In genomic region chr6:103895136-103895535, GRCh38 we compare ENCODE assay signal across 20 cellular contexts.
"Had no signal": no experiment of that assay in that cellular context is flagged by ENCODE, and none has a peak within 500 bp of the region (broad histone marks: within the 10 kb centered on the region; RNA-seq: fewer than 3 reads in every experiment).

No MANE protein-coding gene starts in this region.

- H3K36me3 ChIP-seq: esophagus muscularis mucosa, gastrocnemius medialis, neutrophil, right lobe of liver, spleen, tibial artery, upper lobe of left lung, uterus had no signal

- H3K4me3 ChIP-seq: esophagus muscularis mucosa, gastrocnemius medialis, psoas muscle, right lobe of liver, spleen, tibial artery, upper lobe of left lung, uterus had no signal

- H3K9me3 ChIP-seq: esophagus muscularis mucosa, gastrocnemius medialis, neutrophil, psoas muscle, right lobe of liver, tibial artery, upper lobe of left lung, uterus had no signal

- ATAC-seq: effector memory CD8-positive, alpha-beta T cell; gastrocnemius medialis; left lobe of liver; naive thymus-derived CD8-positive, alpha-beta T cell; psoas muscle; right lobe of liver; stimulated activated memory B cell treated with anti-CD40 and anti-IgM and Interleukin-4, amounts not matched to agents 10 μg/mL and 1 μg/mL and 100 μg/mL, for 72 hours had no signal

- DNase-seq: effector memory CD8-positive, alpha-beta T cell; gastrocnemius medialis; glutamatergic neuron; islet precursor cell; mammary epithelial cell; naive thymus-derived CD8-positive, alpha-beta T cell; psoas muscle; retina; right lobe of liver; spleen; stimulated activated CD4-positive, alpha-beta T cell treated with anti-CD3 and anti-CD28 coated beads, Interleukin-15, amount 100 ng/mL, for 24 hours; stimulated activated CD4-positive, alpha-beta T cell treated with anti-CD3 and anti-CD28 coated beads, Interleukin-1b, Interleukin-23, amount 100 ng/mL, for 48 hours; stimulated activated CD4-positive, alpha-beta T cell treated with anti-CD3 and anti-CD28 coated beads, Interleukin-4, amount 100 ng/mL, for 24 hours; tibial artery; upper lobe of left lung; uterus had no signal

- H3K27me3 ChIP-seq: esophagus muscularis mucosa, gastrocnemius medialis, neutrophil, right lobe of liver, spleen, tibial artery, upper lobe of left lung, uterus had no signal
